In the genomic region with DNA sequence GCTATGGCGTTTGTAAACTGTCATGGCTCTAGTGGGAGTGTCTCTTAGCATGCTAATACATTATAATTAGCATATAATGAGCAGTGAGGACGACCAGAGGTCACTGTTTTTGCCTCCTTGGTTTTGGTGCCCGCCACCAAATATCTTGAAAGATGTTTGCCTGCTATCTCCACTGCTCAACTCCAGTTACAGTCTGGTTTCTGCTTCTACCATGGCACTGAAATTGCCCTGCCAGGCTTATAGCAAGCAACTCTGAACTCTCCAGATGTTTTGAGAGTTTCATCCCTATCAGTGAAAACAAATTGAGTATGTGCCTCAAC, we compare ENCODE assay signal across 1 cellular context.
TF ChIP-seq lines count a peak whose summit lies in the region.

No MANE protein-coding gene starts in this region.

TF ChIP-seq in endothelial cell of umbilical vein, 7 proteins besides CTCF, POLR2A, EP300 and RAD21 (continued from another document):
- TF ChIP-seq, protein P1, sequence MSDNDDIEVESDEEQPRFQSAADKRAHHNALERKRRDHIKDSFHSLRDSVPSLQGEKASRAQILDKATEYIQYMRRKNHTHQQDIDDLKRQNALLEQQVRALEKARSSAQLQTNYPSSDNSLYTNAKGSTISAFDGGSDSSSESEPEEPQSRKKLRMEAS (IDR thresholded peaks at IDR 0.05; ENCODE audit: insufficient read depth, insufficient read length): no peak
- TF ChIP-seq POLR2AphosphoS5 (IDR thresholded peaks at IDR 0.05; ENCODE audit: insufficient read depth, low read depth, low read length) (no peak), JUN (IDR thresholded peaks at IDR 0.05; ENCODE audit: borderline replicate concordance, insufficient read depth, insufficient read length, low read depth) (no peak), EZH2 (IDR thresholded peaks at IDR 0.05; ENCODE audit: borderline replicate concordance, low read depth, low read length, severe bottlenecking) (no peak), GATA2 (IDR thresholded peaks at IDR 0.05; ENCODE audit: insufficient read depth, insufficient read length, low read depth, low read length) (no peak), MYC (IDR thresholded peaks at IDR 0.05; ENCODE audit: low read depth, low read length) (no peak)
TF ChIP-seq in endothelial cell of umbilical vein: peak in this region for 0.
